Comparison of ENCODE assay signal across 12 cellular contexts in the genomic region with DNA sequence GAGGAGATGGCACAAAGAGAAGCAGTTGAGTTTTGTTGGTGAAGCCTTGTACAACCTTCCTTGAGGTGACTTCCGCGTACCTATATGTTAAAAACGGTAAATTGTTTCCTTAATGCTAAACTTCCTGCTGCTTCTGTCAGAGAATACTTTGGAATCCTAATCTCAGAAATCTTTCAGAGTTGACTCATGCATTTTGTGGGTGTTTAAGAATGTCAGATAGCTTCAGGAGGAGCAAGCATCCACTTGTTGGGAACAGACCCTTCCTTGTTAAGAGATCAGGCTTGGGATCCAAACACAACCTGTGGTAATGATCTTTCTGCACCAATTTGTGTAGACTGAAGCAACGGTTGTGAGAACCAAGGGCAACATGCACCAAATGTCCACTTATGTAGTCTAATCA. TPM values are rescaled to one million over a fixed set of nuclear protein-coding genes. Genes with fewer than 3 reads are reported as not detected.
DNase-seq lines count a peak whose midpoint lies in the region; ATAC-seq, FAIRE-seq and TF ChIP-seq lines count a peak whose summit lies in the region.
"Had no signal": no experiment of that assay in that cellular context is flagged by ENCODE, and none has a peak within 500 bp of the region (broad histone marks: within the 10 kb centered on the region; RNA-seq: fewer than 3 reads in every experiment).

No MANE protein-coding gene starts in this region.

- H3K9me1 ChIP-seq in endothelial cell of umbilical vein (replicated peaks; ENCODE audit: control insufficient read depth, extremely low read depth, insufficient read depth, low read length), result no peaks in the 10 kb centered on the region

- dilution Hi-C loops in endothelial cell of umbilical vein (cut with MboI; ENCODE audit: extremely low pct_ligation_motif_present, low sequenced_read_pairs), result no loop called here

- ATAC-seq in GM19467 (IDR thresholded peaks at IDR 0.05; ENCODE audit: unreplicated experiment) (no peak), T-helper 17 cell (no peak)
- ATAC-seq: activated CD8-positive, alpha-beta T cell treated with anti-CD3 and anti-CD28 coated beads for 36 hours had no signal

- no peak for TF ChIP-seq CTCF in endothelial cell of umbilical vein (IDR thresholded peaks at IDR 0.05; ENCODE audit: extremely low read depth in 1 of 2, insufficient read depth in 1 of 2, low read depth in 1 of 2, low read length in 2 of 2)
- TF ChIP-seq CTCF in ovary (IDR thresholded peaks at IDR 0.05), result no peak

- no peaks in the 10 kb centered on the region for H3K27me3 ChIP-seq in endothelial cell of umbilical vein (ENCODE audit: control insufficient read depth in 2 of 2, insufficient read depth in 2 of 2, low read length in 2 of 2)
- H3K27me3 ChIP-seq in ovary, result no peaks in the 10 kb centered on the region

- CTCF ChIA-PET in endothelial cell of umbilical vein (lab: Charles Lee), result interaction anchor here (1.1 to 1.3 kb wide), 2 partner anchors 9 to 103 kb away, joined by 3 read pairs; no protein-coding TSS in a partner anchor

- no peaks in the 10 kb centered on the region for H4K20me1 ChIP-seq in endothelial cell of umbilical vein (replicated peaks; ENCODE audit: control insufficient read depth, extremely low read depth, insufficient read depth, low read length)

- H3K36me3 Mint-ChIP-seq in T-helper 17 cell (ENCODE audit: low read depth), result no peaks in the 10 kb centered on the region

- BruUV-seq in endothelial cell of umbilical vein (replicated peaks; lab: Mats Ljungman, UMichigan), result no TSS peak

- 92 to 94% (median 93%) methylated on average over 4 of the region's 4 CpGs for WGBS in ovary, 3 donors

- TF ChIP-seq EP300 in ovary (IDR thresholded peaks at IDR 0.05), result no peak

- H3K36me3 ChIP-seq in endothelial cell of umbilical vein (ENCODE audit: control insufficient read depth in 2 of 2, extremely low read depth in 1 of 2, insufficient read depth in 2 of 2, low read length in 2 of 2) (no peaks in the 10 kb centered on the region), ovary (no peaks in the 10 kb centered on the region)

- H3K9me3 ChIP-seq in endothelial cell of umbilical vein (replicated peaks; ENCODE audit: control insufficient read depth, insufficient read depth, low read length) (no peaks in the 10 kb centered on the region), T-helper 17 cell (ENCODE audit: control insufficient read depth, low read length, poor library complexity, severe bottlenecking) (no peaks in the 10 kb centered on the region), ovary (no peaks in the 10 kb centered on the region)

- H3K27ac Mint-ChIP-seq in T-helper 17 cell, result no peak overlapping the region
- H3K27ac Mint-ChIP-seq: activated CD8-positive, alpha-beta T cell treated with anti-CD3 and anti-CD28 coated beads for 36 hours; nephron had no signal

- no peak overlapping the region for H3K9ac ChIP-seq in endothelial cell of umbilical vein (replicated peaks; ENCODE audit: extremely low read depth, insufficient read depth, low read length)

- no peaks in the 10 kb centered on the region for H3K4me1 ChIP-seq in endothelial cell of umbilical vein (ENCODE audit: control insufficient read depth, extremely low read depth, insufficient read depth, low read length)
- H3K4me1 ChIP-seq in ovary (ENCODE audit: insufficient read depth), result peaks cover 6% of the 10 kb centered on the region

- H3K4me3 ChIP-seq in endothelial cell of umbilical vein (replicated peaks in 1 of 3; ENCODE audit: insufficient read depth in 1 of 3, low read depth in 1 of 3, low read length in 3 of 3) (no peak overlapping the region), ovary (no peak overlapping the region)

- intact Hi-C loops in endothelial cell of umbilical vein (cut with micrococcal nuclease), result no loop called here
- intact Hi-C loops in ovary (cut with DNase I), result no loop called here

- H3K4me1 Mint-ChIP-seq in T-helper 17 cell, result no peaks in the 10 kb centered on the region

- H3K4me3 Mint-ChIP-seq in T-helper 17 cell, result no peak overlapping the region
- H3K4me3 Mint-ChIP-seq: activated CD8-positive, alpha-beta T cell treated with anti-CD3 and anti-CD28 coated beads for 36 hours; nephron had no signal

- no peak for DNase-seq in GM12891 (ENCODE audit: insufficient read length, low spot score)
- peak; percentile 12 for DNase-seq in RKO (ENCODE audit: low spot score)
- no peak for DNase-seq in endothelial cell of umbilical vein (ENCODE audit: low read depth, low spot score)
- DNase-seq in non-pigmented ciliary epithelial cell (ENCODE audit: low read depth), result peak; percentile 60
- no peak for DNase-seq in NCI-H187 (lab: John Stamatoyannopoulos, UW)
- DNase-seq in T-helper 17 cell, result no peak
- DNase-seq in ovary, result no peak
- DNase-seq: activated CD8-positive, alpha-beta T cell treated with anti-CD3 and anti-CD28 coated beads for 36 hours; activated naive CD4-positive, alpha-beta T cell treated with anti-CD3 and anti-CD28 coated beads, Interleukin-2, amount 50 U/mL, for 16 hours; stimulated activated CD4-positive, alpha-beta T cell treated with anti-CD3 and anti-CD28 coated beads, Interleukin-15, amount 100 ng/mL, for 24 hours had no signal

- POLR2A ChIA-PET in endothelial cell of umbilical vein (lab: Charles Lee), result no interaction called here

- H2AFZ ChIP-seq in endothelial cell of umbilical vein (ENCODE audit: low read depth, low read length), result no peak overlapping the region

- H3K27ac ChIP-seq in endothelial cell of umbilical vein (ENCODE audit: insufficient read depth, low read depth, low read length), result no peak overlapping the region
- H3K27ac ChIP-seq in ovary, result no peak overlapping the region

- FAIRE-seq in GM12891 (lab: Jason Lieb, UNC) (peak; percentile 9), endothelial cell of umbilical vein (lab: Jason Lieb, UNC) (no peak)

- TF ChIP-seq POLR2A in GM12891 (IDR thresholded peaks at IDR 0.05; ENCODE audit: low read depth, low read length), result no peak
- TF ChIP-seq POLR2A in endothelial cell of umbilical vein (IDR thresholded peaks at IDR 0.05; ENCODE audit: low read depth, low read length), result no peak
- no peak for TF ChIP-seq POLR2A in ovary (IDR thresholded peaks at IDR 0.05)

- no peaks in the 10 kb centered on the region for H3K79me2 ChIP-seq in endothelial cell of umbilical vein (ENCODE audit: control insufficient read depth, insufficient read depth, low read length)

- no peak overlapping the region for H3K4me2 ChIP-seq in endothelial cell of umbilical vein (ENCODE audit: insufficient read depth, low read length)

- H3K27me3 Mint-ChIP-seq in T-helper 17 cell, result peaks cover 46% of the 10 kb centered on the region
- H3K27me3 Mint-ChIP-seq: activated CD8-positive, alpha-beta T cell treated with anti-CD3 and anti-CD28 coated beads for 36 hours had no signal

TF ChIP-seq in GM12891, 5 proteins besides CTCF, POLR2A, EP300 and RAD21:
- TF ChIP-seq POLR2AphosphoS5 (IDR thresholded peaks at IDR 0.05; ENCODE audit: low read depth, low read length) (no peak), SPI1 (IDR thresholded peaks at IDR 0.05; ENCODE audit: low read depth, low read length) (no peak), PAX5 (IDR thresholded peaks at IDR 0.05; ENCODE audit: insufficient read depth, low read length, severe bottlenecking) (no peak), POU2F2 (IDR thresholded peaks at IDR 0.05; ENCODE audit: low read depth, low read length) (no peak), TAF1 (IDR thresholded peaks at IDR 0.05; ENCODE audit: low read depth, low read length) (no peak)

TF ChIP-seq in endothelial cell of umbilical vein, 7 proteins besides CTCF, POLR2A, EP300 and RAD21:
- TF ChIP-seq MYC (IDR thresholded peaks at IDR 0.05; ENCODE audit: low read depth, low read length) (no peak), JUN (IDR thresholded peaks at IDR 0.05; ENCODE audit: borderline replicate concordance, insufficient read depth, insufficient read length, low read depth) (no peak), GATA2 (IDR thresholded peaks at IDR 0.05; ENCODE audit: insufficient read depth, insufficient read length, low read depth, low read length) (peak; percentile 62), EZH2 (IDR thresholded peaks at IDR 0.05; ENCODE audit: borderline replicate concordance, low read depth, low read length, severe bottlenecking) (no peak), FOS (IDR thresholded peaks at IDR 0.05; ENCODE audit: borderline replicate concordance, insufficient read depth, low read length) (no peak), POLR2AphosphoS5 (IDR thresholded peaks at IDR 0.05; ENCODE audit: insufficient read depth, low read depth, low read length) (no peak)
- TF ChIP-seq, protein P1, sequence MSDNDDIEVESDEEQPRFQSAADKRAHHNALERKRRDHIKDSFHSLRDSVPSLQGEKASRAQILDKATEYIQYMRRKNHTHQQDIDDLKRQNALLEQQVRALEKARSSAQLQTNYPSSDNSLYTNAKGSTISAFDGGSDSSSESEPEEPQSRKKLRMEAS (IDR thresholded peaks at IDR 0.05; ENCODE audit: insufficient read depth, insufficient read length), result no peak

RNA-seq across cellular contexts. Expression of gene AK4, which starts 29.5 kb away (rescaled TPM):
- polyA plus RNA-seq in GM12891 (2012; ENCODE audit: low read depth, missing spikeins), result 109 TPM
- total RNA-seq in endothelial cell of umbilical vein (5.6 and 7.0 TPM in 2 replicates), T-helper 17 cell (under 1 TPM; 0.05 to 0.07 TPM), ovary (10 to 100 TPM in 5 of 7 donors, 1 to 10 TPM in 2; 4.3 to 25.6 (median 13.2) TPM)
- polyA plus RNA-seq in endothelial cell of umbilical vein (1.8 and 2.2 TPM in 2 replicates), ovary (10 to 100 TPM in 1 of 2 donors, 1 to 10 TPM in 1; 1.7 to 15.4 TPM)
- polyA plus RNA-seq in endothelial cell of umbilical vein (2011; cell fraction: cytosol; rRNA removed), result 1.4 and 2.1 TPM in 2 replicates
- 1.1 and 1.2 TPM in 2 replicates for polyA plus RNA-seq in endothelial cell of umbilical vein (2011; cell fraction: nucleus; rRNA removed)
- 6.2 and 7.4 TPM in 2 replicates for polyA plus RNA-seq in endothelial cell of umbilical vein (2012)
- 2.5 and 6.5 TPM in 2 replicates for polyA minus RNA-seq in endothelial cell of umbilical vein
- 3.3 TPM for polyA minus RNA-seq in endothelial cell of umbilical vein (2011; cell fraction: cytosol; rRNA and poly(A)+ RNA removed)
- 2.6 and 3.8 TPM in 2 replicates for polyA minus RNA-seq in endothelial cell of umbilical vein (2011; cell fraction: nucleus; rRNA and poly(A)+ RNA removed)

Comparison
In these comparisons a context has a peak if more than half of its experiments do, and no peak if none do; other contexts are left out.
1. DNase-seq: peak in RKO (single experiment) and non-pigmented ciliary epithelial cell (single experiment); none in GM12891 (single experiment), endothelial cell of umbilical vein (single experiment), NCI-H187 (0 of 2), T-helper 17 cell (0 of 3) and ovary (0 of 5).